Comparison of ENCODE assay signal across 15 cellular contexts in the genomic region with DNA sequence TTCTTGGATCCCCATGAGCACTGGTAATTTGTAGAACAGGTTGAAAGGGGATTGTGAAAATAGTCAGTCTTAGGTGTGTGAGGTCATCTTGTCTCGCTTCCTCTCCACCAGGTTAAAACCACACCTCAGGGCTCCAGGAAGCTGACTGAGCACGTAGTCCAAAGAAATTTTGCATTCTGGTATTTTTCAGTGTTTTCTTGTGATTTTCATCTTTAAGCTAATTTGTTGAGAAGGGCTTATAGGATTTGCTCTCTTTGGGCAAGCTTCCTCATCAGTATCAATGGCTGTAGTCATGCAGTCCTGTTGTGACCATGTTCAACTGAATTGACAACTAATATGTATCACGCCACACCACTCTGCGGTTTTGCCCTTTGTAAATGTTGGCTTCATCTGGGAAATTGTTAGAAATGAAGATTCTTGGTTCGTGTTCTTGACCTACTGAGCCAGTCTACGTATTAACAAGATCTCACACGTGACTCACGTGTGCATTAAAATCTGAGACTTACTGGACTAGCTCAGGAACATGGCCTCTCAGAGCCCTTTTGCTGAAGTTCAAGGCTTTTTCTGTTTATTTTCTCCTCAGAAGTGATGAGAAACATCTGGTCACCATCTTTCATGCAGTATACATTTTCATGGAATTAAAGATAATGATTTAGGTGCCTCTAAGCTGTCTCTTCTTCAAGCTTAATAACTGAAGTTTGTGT. TPM values are rescaled to one million over a fixed set of nuclear protein-coding genes. Genes with fewer than 3 reads are reported as not detected.
DNase-seq lines count a peak whose midpoint lies in the region; ATAC-seq, FAIRE-seq and TF ChIP-seq lines count a peak whose summit lies in the region.
"Had no signal": no experiment of that assay in that cellular context is flagged by ENCODE, and none has a peak within 500 bp of the region (broad histone marks: within the 10 kb centered on the region; RNA-seq: fewer than 3 reads in every experiment).

No MANE protein-coding gene starts in this region.

- no peak for TF ChIP-seq POLR2A in GM12891 (IDR thresholded peaks at IDR 0.05; ENCODE audit: low read depth, low read length)
- no peak for TF ChIP-seq POLR2A in gastroesophageal sphincter (IDR thresholded peaks at IDR 0.05)

- FAIRE-seq in GM12891 (lab: Jason Lieb, UNC), result peak; percentile 43

- CTCF ChIA-PET in activated naive CD4-positive, alpha-beta T cell treated with anti-CD3 and anti-CD28 coated beads for 36 hours (lab: Charles Lee), result no interaction called here

- TF ChIP-seq CTCF in gastroesophageal sphincter (IDR thresholded peaks at IDR 0.05), result no peak
- no peak for TF ChIP-seq CTCF in mucosa of descending colon (IDR thresholded peaks at IDR 0.05)

- H3K4me3 ChIP-seq in adipocyte (ENCODE audit: low read length) (no peak overlapping the region), gastroesophageal sphincter (no peak overlapping the region), mucosa of descending colon (no peak overlapping the region)

- H3K9me3 ChIP-seq in adipocyte (ENCODE audit: control insufficient read depth, low read length), result no peaks in the 10 kb centered on the region
- H3K9me3 ChIP-seq in gastroesophageal sphincter, result no peaks in the 10 kb centered on the region
- H3K9me3 ChIP-seq in mucosa of descending colon, result no peaks in the 10 kb centered on the region

- H3K27ac ChIP-seq in gastroesophageal sphincter, result no peak overlapping the region
- H3K27ac ChIP-seq: parathyroid adenoma had no signal

- no peak overlapping the region for H3K9ac ChIP-seq in adipocyte (ENCODE audit: low read length)
- H3K9ac ChIP-seq: parathyroid adenoma had no signal

- intact Hi-C loops in mucosa of descending colon (cut with DNase I, micrococcal nuclease), result no loop called here
- intact Hi-C loops in activated naive CD4-positive, alpha-beta T cell treated with anti-CD3 and anti-CD28 coated beads for 36 hours (cut with micrococcal nuclease), result no loop called here

- H3K9me3 Mint-ChIP-seq in activated naive CD4-positive, alpha-beta T cell treated with anti-CD3 and anti-CD28 coated beads for 36 hours, result no peaks in the 10 kb centered on the region

- peaks cover 26% of the 10 kb centered on the region for H3K4me1 ChIP-seq in adipocyte (ENCODE audit: control insufficient read depth, insufficient read depth, low read length)
- H3K4me1 ChIP-seq in gastroesophageal sphincter, result peaks cover 0 to 12% (median 0%) of the 10 kb centered on the region in 3 donors
- H3K4me1 ChIP-seq in mucosa of descending colon (ENCODE audit: low read depth), result no peaks in the 10 kb centered on the region

- 79 to 89% methylated on average over 3 to 8 of the region's 8 CpGs for WGBS in gastroesophageal sphincter (ENCODE audit: low coverage in 1 of 2), 2 donors

- H3K27me3 Mint-ChIP-seq in activated naive CD4-positive, alpha-beta T cell treated with anti-CD3 and anti-CD28 coated beads for 36 hours (ENCODE audit: low read depth), result peaks cover 7% of the 10 kb centered on the region

- TF ChIP-seq EP300 in gastroesophageal sphincter (IDR thresholded peaks at IDR 0.05), result no peak

- H3K36me3 Mint-ChIP-seq in activated naive CD4-positive, alpha-beta T cell treated with anti-CD3 and anti-CD28 coated beads for 36 hours (ENCODE audit: low read depth), result no peaks in the 10 kb centered on the region

- DNase-seq in GM12891 (ENCODE audit: insufficient read length, low spot score) (no peak), adipocyte (ENCODE audit: low read depth) (peak; percentile 27), KBM-7 (no peak), mucosa of descending colon (no peak)
- no peak for DNase-seq in activated naive CD4-positive, alpha-beta T cell treated with anti-CD3 and anti-CD28 coated beads for 36 hours
- DNase-seq: activated CD4-positive, alpha-beta T cell treated with anti-CD3 and anti-CD28 coated beads for 36 hours; activated gamma-delta T cell treated with Interleukin-2 at 50 U/mL for 16 hours; caudate nucleus; DMS79; NCI-H69; stimulated activated naive CD4-positive, alpha-beta T cell treated with Interleukin-2 at 50 U/mL for 16 hours had no signal

- no peaks in the 10 kb centered on the region for H3K4me1 Mint-ChIP-seq in activated naive CD4-positive, alpha-beta T cell treated with anti-CD3 and anti-CD28 coated beads for 36 hours (ENCODE audit: low read depth)
- H3K4me1 Mint-ChIP-seq: activated CD4-positive, alpha-beta T cell treated with anti-CD3 and anti-CD28 coated beads for 36 hours had no signal

- no peak overlapping the region for H3K4me3 Mint-ChIP-seq in activated naive CD4-positive, alpha-beta T cell treated with anti-CD3 and anti-CD28 coated beads for 36 hours
- H3K4me3 Mint-ChIP-seq: activated CD4-positive, alpha-beta T cell treated with anti-CD3 and anti-CD28 coated beads for 36 hours had no signal

- peak; percentile 91 for ATAC-seq in GM21381 (IDR thresholded peaks at IDR 0.05; ENCODE audit: unreplicated experiment)
- peak; percentile 60 for ATAC-seq in HG03045 (IDR thresholded peaks at IDR 0.05; ENCODE audit: unreplicated experiment)
- no peak for ATAC-seq in gastroesophageal sphincter
- no peak for ATAC-seq in mucosa of descending colon
- ATAC-seq: activated CD4-positive, alpha-beta T cell treated with anti-CD3 and anti-CD28 coated beads for 36 hours had no signal

- no peaks in the 10 kb centered on the region for H3K27me3 ChIP-seq in adipocyte (replicated peaks; ENCODE audit: control insufficient read depth, insufficient read depth, low read length)
- H3K27me3 ChIP-seq in gastroesophageal sphincter, result no peaks in the 10 kb centered on the region

- no peaks in the 10 kb centered on the region for H3K36me3 ChIP-seq in adipocyte (ENCODE audit: control insufficient read depth, insufficient read depth, low read length, severe bottlenecking)
- H3K36me3 ChIP-seq in gastroesophageal sphincter, result no peaks in the 10 kb centered on the region
- no peaks in the 10 kb centered on the region for H3K36me3 ChIP-seq in mucosa of descending colon (ENCODE audit: low read depth)

- H3K27ac Mint-ChIP-seq in activated naive CD4-positive, alpha-beta T cell treated with anti-CD3 and anti-CD28 coated beads for 36 hours, result no peak overlapping the region
- H3K27ac Mint-ChIP-seq: activated CD4-positive, alpha-beta T cell treated with anti-CD3 and anti-CD28 coated beads for 36 hours had no signal

- in situ Hi-C loops in KBM-7 (cut with MboI; ENCODE audit: low pct_unique_long_range_greater_than_20kb, low sequenced_read_pairs), result no loop called here

TF ChIP-seq in GM12891, 5 proteins besides CTCF, POLR2A, EP300 and RAD21:
- TF ChIP-seq TAF1 (IDR thresholded peaks at IDR 0.05; ENCODE audit: low read depth, low read length), result no peak
- no peak for TF ChIP-seq PAX5 (IDR thresholded peaks at IDR 0.05; ENCODE audit: insufficient read depth, low read length, severe bottlenecking)
- TF ChIP-seq POU2F2 (IDR thresholded peaks at IDR 0.05; ENCODE audit: low read depth, low read length), result no peak
- no peak for TF ChIP-seq POLR2AphosphoS5 (IDR thresholded peaks at IDR 0.05; ENCODE audit: low read depth, low read length)
- peak; percentile 88 for TF ChIP-seq SPI1 (IDR thresholded peaks at IDR 0.05; ENCODE audit: low read depth, low read length)
TF ChIP-seq in GM12891: peak in this region for 1.

RNA-seq across cellular contexts. Expression of gene FMNL2, which starts 32.7 kb away (rescaled TPM):
- 1.2 TPM for polyA plus RNA-seq in GM12891 (2012; ENCODE audit: low read depth, missing spikeins)
- total RNA-seq in gastroesophageal sphincter (10 to 100 TPM; 25.2 to 35.0 (median 27.4) TPM), mucosa of descending colon (10 to 100 TPM; 11.5 to 25.4 (median 12.0) TPM)
- total RNA-seq in activated naive CD4-positive, alpha-beta T cell treated with anti-CD3 and anti-CD28 coated beads for 36 hours, result 1 to 10 TPM; 2.5 to 2.7 TPM

Comparison
In these comparisons a context has a peak if more than half of its experiments do, and no peak if none do; other contexts are left out.
1. ATAC-seq: peak in GM21381 (single experiment) and HG03045 (single experiment); none in gastroesophageal sphincter (single experiment) and mucosa of descending colon (single experiment).